In the genomic region with DNA sequence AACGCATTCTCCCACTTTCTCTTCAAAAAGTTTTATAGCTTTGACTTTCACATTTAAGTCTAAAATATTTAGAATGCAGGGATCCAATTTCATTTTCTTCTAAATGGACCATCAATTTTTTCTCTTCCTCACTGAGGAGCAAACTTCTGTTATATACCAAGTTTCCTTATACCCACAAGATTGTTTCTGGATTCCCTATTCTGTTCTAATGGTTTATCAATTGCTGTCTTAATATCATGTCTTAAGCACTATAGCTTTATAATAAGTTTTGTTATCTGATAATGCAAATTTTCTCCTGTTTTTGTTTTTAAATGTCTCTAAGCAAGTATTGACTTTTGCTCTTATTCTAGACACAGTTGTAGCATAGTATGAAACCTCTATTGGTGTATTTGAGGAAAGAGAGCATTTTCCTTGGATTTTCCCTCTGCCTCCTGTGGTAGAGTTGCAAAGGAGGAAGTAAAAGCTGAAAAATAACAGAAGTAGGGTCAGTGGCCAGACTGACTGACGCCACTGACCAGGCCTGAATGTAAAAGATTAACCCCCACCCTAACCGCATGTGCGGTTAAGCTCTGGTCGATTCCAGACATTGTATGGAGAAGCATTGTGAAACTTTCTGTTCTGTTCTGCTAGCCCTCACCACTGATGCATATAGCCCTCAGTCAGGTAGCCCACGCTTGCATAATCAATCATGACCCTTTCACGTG, we compare ENCODE assay signal across 32 cellular contexts. TPM values are rescaled to one million over a fixed set of nuclear protein-coding genes. Genes with fewer than 3 reads are reported as not detected.
DNase-seq lines count a peak whose midpoint lies in the region; ATAC-seq and TF ChIP-seq lines count a peak whose summit lies in the region.
"Had no signal": no experiment of that assay in that cellular context is flagged by ENCODE, and none has a peak within 500 bp of the region (broad histone marks: within the 10 kb centered on the region; RNA-seq: fewer than 3 reads in every experiment).

No MANE protein-coding gene starts in this region.

- intact Hi-C loops in lower leg skin (cut with DNase I; ENCODE audit: low total_unique reads), result no loop called here

- no peak for TF ChIP-seq CTCF in liver (IDR thresholded peaks at IDR 0.05; ENCODE audit: low read depth, low read length, missing input control)
- no peak for TF ChIP-seq CTCF in lower leg skin (IDR thresholded peaks at IDR 0.05)

- no peak overlapping the region for H3K4me3 ChIP-seq in CD8-positive, alpha-beta memory T cell (ENCODE audit: low read length)
- H3K4me3 ChIP-seq in liver (ENCODE audit: low read depth in 1 of 3, low read length in 3 of 3) (no peak overlapping the region), lower leg skin (ENCODE audit: low read depth, poor library complexity, severe bottlenecking) (no peak overlapping the region)
- H3K4me3 ChIP-seq: gastrocnemius medialis had no signal

- TF ChIP-seq POLR2A in lower leg skin (IDR thresholded peaks at IDR 0.05), result no peak

- H3K9me3 Mint-ChIP-seq in CD8-positive, alpha-beta memory T cell, result peaks cover 0 to 1% (median 0%) of the 10 kb centered on the region in 5 donors
- H3K9me3 Mint-ChIP-seq: activated CD4-positive, alpha-beta memory T cell treated with anti-CD3 and anti-CD28 coated beads, Interleukin-2, amount 10 ng/mL, durations not matched to agents 7 days and 5 days; activated naive CD4-positive, alpha-beta T cell treated with anti-CD3 and anti-CD28 coated beads for 36 hours; activated T-helper 1 cell treated with anti-CD3 and anti-CD28 coated beads, Interleukin-12 subunit alpha, Interleukin-12 subunit beta, Interleukin-2, Interleukin-4 antibody, amounts not matched to agents 30 ng/mL and 10 ng/mL and 1 ng/mL, durations not matched to agents 14 hours and 24 hours and 36 hours; CD4-positive, alpha-beta T cell; stimulated activated memory B cell treated with anti-CD40 and anti-IgM and Interleukin-4, amounts not matched to agents 10 μg/mL and 1 μg/mL and 100 μg/mL, for 72 hours; T-helper 1 cell treated with Interleukin-12 subunit alpha and Interleukin-12 subunit beta and Interleukin-4 antibody, amounts not matched to agents 30 μg/mL and 1 μg/mL, for 36 hours had no signal

- 38% methylated on average over 7 of the region's 7 CpGs for WGBS in liver
- WGBS in lower leg skin, 2 donors, result 62 to 64% methylated on average over 7 of the region's 7 CpGs

- peaks cover 6% of the 10 kb centered on the region for H3K27me3 ChIP-seq in CD8-positive, alpha-beta memory T cell (ENCODE audit: insufficient read depth, low read length, poor library complexity, severe bottlenecking)
- no peaks in the 10 kb centered on the region for H3K27me3 ChIP-seq in liver (ENCODE audit: control insufficient read depth in 4 of 4, insufficient read depth in 4 of 4, low read length in 3 of 4)
- H3K27me3 ChIP-seq: gastrocnemius medialis had no signal

- H3K9me3 ChIP-seq in CD8-positive, alpha-beta memory T cell (ENCODE audit: low read length), result no peaks in the 10 kb centered on the region
- H3K9me3 ChIP-seq in liver (ENCODE audit: control insufficient read depth in 4 of 4, low read length in 3 of 4), result no peaks in the 10 kb centered on the region
- H3K9me3 ChIP-seq: gastrocnemius medialis had no signal

- POLR2A ChIA-PET in CD8-positive, alpha-beta memory T cell (lab: Charles Lee), result no interaction called here

- no peak overlapping the region for H3K27ac Mint-ChIP-seq in CD8-positive, alpha-beta memory T cell
- H3K27ac Mint-ChIP-seq: activated CD4-positive, alpha-beta memory T cell treated with anti-CD3 and anti-CD28 coated beads, Interleukin-2, amount 10 ng/mL, durations not matched to agents 7 days and 5 days; activated naive CD4-positive, alpha-beta T cell treated with anti-CD3 and anti-CD28 coated beads for 36 hours; activated T-helper 1 cell treated with anti-CD3 and anti-CD28 coated beads, Interleukin-12 subunit alpha, Interleukin-12 subunit beta, Interleukin-2, Interleukin-4 antibody, amounts not matched to agents 30 ng/mL and 10 ng/mL and 1 ng/mL, durations not matched to agents 14 hours and 24 hours and 36 hours; CD4-positive, alpha-beta T cell; nephron progenitor cell; stimulated activated memory B cell treated with anti-CD40 and anti-IgM and Interleukin-4, amounts not matched to agents 10 μg/mL and 1 μg/mL and 100 μg/mL, for 72 hours; T-helper 1 cell treated with Interleukin-12 subunit alpha and Interleukin-12 subunit beta and Interleukin-4 antibody, amounts not matched to agents 30 μg/mL and 1 μg/mL, for 36 hours had no signal

- no peaks in the 10 kb centered on the region for H3K36me3 ChIP-seq in CD8-positive, alpha-beta memory T cell (ENCODE audit: insufficient read depth, low read length)
- H3K36me3 ChIP-seq in liver (ENCODE audit: control insufficient read depth in 4 of 4, insufficient read depth in 3 of 4, low read depth in 1 of 4, low read length in 3 of 4), result no peaks in the 10 kb centered on the region
- H3K36me3 ChIP-seq: gastrocnemius medialis had no signal

- CTCF ChIA-PET in CD8-positive, alpha-beta memory T cell (lab: Charles Lee), result interaction anchor here (1.2 kb wide), 1 partner anchor 17 kb away, joined by 3 read pairs; no protein-coding TSS in a partner anchor

- H3K27ac ChIP-seq in CD8-positive, alpha-beta memory T cell (ENCODE audit: low read depth, low read length), result peak overlapping the region; percentile 63
- H3K27ac ChIP-seq in liver (ENCODE audit: low read depth in 1 of 2, low read length in 2 of 2), result no peak overlapping the region
- H3K27ac ChIP-seq: gastrocnemius medialis had no signal

- H3K9ac ChIP-seq in liver (ENCODE audit: low read depth in 1 of 2, low read length in 2 of 2), result no peak overlapping the region

- ATAC-seq in HG02852 (IDR thresholded peaks at IDR 0.05; ENCODE audit: unreplicated experiment) (no peak), HG03469 (IDR thresholded peaks at IDR 0.05; ENCODE audit: unreplicated experiment) (no peak)
- ATAC-seq: gastrocnemius medialis; left cardiac atrium; stimulated activated memory B cell treated with anti-CD40 and anti-IgM and Interleukin-4, amounts not matched to agents 10 μg/mL and 1 μg/mL and 100 μg/mL, for 72 hours had no signal

- no peak overlapping the region for H3K4me3 Mint-ChIP-seq in CD8-positive, alpha-beta memory T cell
- H3K4me3 Mint-ChIP-seq: activated CD4-positive, alpha-beta memory T cell treated with anti-CD3 and anti-CD28 coated beads, Interleukin-2, amount 10 ng/mL, durations not matched to agents 7 days and 5 days; activated naive CD4-positive, alpha-beta T cell treated with anti-CD3 and anti-CD28 coated beads for 36 hours; activated T-helper 1 cell treated with anti-CD3 and anti-CD28 coated beads, Interleukin-12 subunit alpha, Interleukin-12 subunit beta, Interleukin-2, Interleukin-4 antibody, amounts not matched to agents 30 ng/mL and 10 ng/mL and 1 ng/mL, durations not matched to agents 14 hours and 24 hours and 36 hours; CD4-positive, alpha-beta T cell; nephron progenitor cell; stimulated activated memory B cell treated with anti-CD40 and anti-IgM and Interleukin-4, amounts not matched to agents 10 μg/mL and 1 μg/mL and 100 μg/mL, for 72 hours; T-helper 1 cell treated with Interleukin-12 subunit alpha and Interleukin-12 subunit beta and Interleukin-4 antibody, amounts not matched to agents 30 μg/mL and 1 μg/mL, for 36 hours had no signal

- no peaks in the 10 kb centered on the region for H3K4me1 Mint-ChIP-seq in CD8-positive, alpha-beta memory T cell
- H3K4me1 Mint-ChIP-seq: activated CD4-positive, alpha-beta memory T cell treated with anti-CD3 and anti-CD28 coated beads, Interleukin-2, amount 10 ng/mL, durations not matched to agents 7 days and 5 days; stimulated activated memory B cell treated with anti-CD40 and anti-IgM and Interleukin-4, amounts not matched to agents 10 μg/mL and 1 μg/mL and 100 μg/mL, for 72 hours had no signal

- H3K4me1 ChIP-seq in CD8-positive, alpha-beta memory T cell (ENCODE audit: insufficient read depth, low read length), result no peaks in the 10 kb centered on the region
- peaks cover 0 to 4% (median 2%) of the 10 kb centered on the region in 4 donors for H3K4me1 ChIP-seq in liver (ENCODE audit: control insufficient read depth in 4 of 4, insufficient read depth in 4 of 4, low read length in 3 of 4)
- H3K4me1 ChIP-seq: gastrocnemius medialis had no signal

- H3K36me3 Mint-ChIP-seq in CD8-positive, alpha-beta memory T cell, result peaks cover 0 to 4% (median 1%) of the 10 kb centered on the region in 3 donors
- H3K36me3 Mint-ChIP-seq: stimulated activated memory B cell treated with anti-CD40 and anti-IgM and Interleukin-4, amounts not matched to agents 10 μg/mL and 1 μg/mL and 100 μg/mL, for 72 hours had no signal

- peaks cover 18 to 59% of the 10 kb centered on the region in 2 donors for H3K27me3 Mint-ChIP-seq in CD8-positive, alpha-beta memory T cell

- TF ChIP-seq RAD21 in liver (IDR thresholded peaks at IDR 0.05), result no peak

- no peak for DNase-seq in CD8-positive, alpha-beta memory T cell
- peak; percentile 96 for DNase-seq in MV-4-11 (lab: John Stamatoyannopoulos, UW)
- DNase-seq in amniotic epithelial cell (ENCODE audit: low read depth), result peak; percentile 28
- DNase-seq in HCEC 1CT, result no peak
- DNase-seq in lower leg skin (ENCODE audit: low spot score in 2 of 2), result no peak
- DNase-seq: activated CD4-positive, alpha-beta memory T cell treated with anti-CD3 and anti-CD28 coated beads, Interleukin-2, amount 10 ng/mL, durations not matched to agents 7 days and 5 days; activated CD8-positive, alpha-beta memory T cell treated with anti-CD3 and anti-CD28 coated beads, Interleukin-2, amount 50 U/mL, for 4 hours; activated naive CD4-positive, alpha-beta T cell treated with anti-CD3 and anti-CD28 coated beads for 36 hours; CD4-positive, alpha-beta T cell; DMS153; gastrocnemius medialis; GOT3; left cardiac atrium; NCI-H1048; NCI-H1694; NCI-H510A treated with DMSO at 0.1 percent for 48 hours; nephron progenitor cell; retina; substantia nigra had no signal

TF ChIP-seq in liver, 16 proteins besides CTCF, POLR2A, EP300 and RAD21 (continues in another document):
- TF ChIP-seq, protein P1, sequence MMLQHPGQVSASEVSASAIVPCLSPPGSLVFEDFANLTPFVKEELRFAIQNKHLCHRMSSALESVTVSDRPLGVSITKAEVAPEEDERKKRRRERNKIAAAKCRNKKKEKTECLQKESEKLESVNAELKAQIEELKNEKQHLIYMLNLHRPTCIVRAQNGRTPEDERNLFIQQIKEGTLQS (IDR thresholded peaks at IDR 0.05), result no peak
- no peak for TF ChIP-seq EGR1 (IDR thresholded peaks at IDR 0.05; ENCODE audit: low read depth in 2 of 2)
- peak; percentile 20 for TF ChIP-seq YY1 (IDR thresholded peaks at IDR 0.05)
- peak; percentile 45 for TF ChIP-seq MAX (IDR thresholded peaks at IDR 0.05)
- no peak for TF ChIP-seq GABPA (IDR thresholded peaks at IDR 0.05 in 1 of 2, conservative IDR thresholded peaks at IDR 0.05 in 1 of 2)
- no peak for TF ChIP-seq FOXA1 (IDR thresholded peaks at IDR 0.05)

RNA-seq across cellular contexts. Expression of gene GPX5, which starts 40.3 kb away (rescaled TPM):
- not detected for total RNA-seq in CD8-positive, alpha-beta memory T cell
- 0.84 TPM for polyA plus RNA-seq in CD8-positive, alpha-beta memory T cell
- total RNA-seq in liver (not detected), lower leg skin (not detected)
- not detected for polyA plus RNA-seq in liver
- total RNA-seq: activated CD4-positive, alpha-beta memory T cell treated with anti-CD3 and anti-CD28 coated beads, Interleukin-2, amount 10 ng/mL, durations not matched to agents 7 days and 5 days; activated naive CD4-positive, alpha-beta T cell treated with anti-CD3 and anti-CD28 coated beads for 36 hours; activated T-helper 1 cell treated with anti-CD3 and anti-CD28 coated beads, Interleukin-12 subunit alpha, Interleukin-12 subunit beta, Interleukin-2, Interleukin-4 antibody, amounts not matched to agents 30 ng/mL and 10 ng/mL and 1 ng/mL, durations not matched to agents 14 hours and 24 hours and 36 hours; CD4-positive, alpha-beta T cell; dermis microvascular lymphatic vessel endothelial cell; endothelial cell of umbilical vein; fibroblast of lung; gastrocnemius medialis; left cardiac atrium; osteocyte; skeletal muscle tissue; ureter had no signal
- polyA plus RNA-seq: adipose tissue, endothelial cell of umbilical vein, fibroblast of lung had no signal

RNA-seq across cellular contexts. Expression of gene GPX6, which starts 50.4 kb away (rescaled TPM):
- total RNA-seq in CD8-positive, alpha-beta memory T cell, result not detected
- polyA plus RNA-seq in CD8-positive, alpha-beta memory T cell, result not detected
- total RNA-seq in liver, result not detected
- polyA plus RNA-seq in liver, result not detected
- total RNA-seq in lower leg skin, result not detected
- total RNA-seq: activated CD4-positive, alpha-beta memory T cell treated with anti-CD3 and anti-CD28 coated beads, Interleukin-2, amount 10 ng/mL, durations not matched to agents 7 days and 5 days; activated naive CD4-positive, alpha-beta T cell treated with anti-CD3 and anti-CD28 coated beads for 36 hours; activated T-helper 1 cell treated with anti-CD3 and anti-CD28 coated beads, Interleukin-12 subunit alpha, Interleukin-12 subunit beta, Interleukin-2, Interleukin-4 antibody, amounts not matched to agents 30 ng/mL and 10 ng/mL and 1 ng/mL, durations not matched to agents 14 hours and 24 hours and 36 hours; CD4-positive, alpha-beta T cell; dermis microvascular lymphatic vessel endothelial cell; endothelial cell of umbilical vein; fibroblast of lung; gastrocnemius medialis; left cardiac atrium; osteocyte; skeletal muscle tissue; ureter had no signal
- polyA plus RNA-seq: adipose tissue, endothelial cell of umbilical vein, fibroblast of lung had no signal

Comparison
In these comparisons a context has a peak if more than half of its experiments do, and no peak if none do; other contexts are left out.
1. DNase-seq: peak in MV-4-11 (single experiment) and amniotic epithelial cell (single experiment); none in CD8-positive, alpha-beta memory T cell (0 of 5), HCEC 1CT (single experiment) and lower leg skin (0 of 2).